1 cellular context compared by ENCODE assay signal in genomic region chr3:197736491-197737318, GRCh38.
A peak's percentile ranks its signal among the peaks of the same experiment; 100 is the strongest.
TF ChIP-seq lines count a peak whose summit lies in the region.

Gene RUBCN, minus strand, starts transcription at chr3:197736904. Its CDS starts 185 bp downstream, at chr3:197736719.

TF ChIP-seq in K562, 482 proteins besides CTCF, POLR2A, EP300 and RAD21 (continued from another document and continues in another):
- TF ChIP-seq CREB3L1 (IDR thresholded peaks at IDR 0.05; ENCODE audit: borderline replicate concordance, low read depth) = peak; percentile 50; the same call in 1 of the 2 replicates
- no peak for TF ChIP-seq CBFB (CRISPR knock-in tag; IDR thresholded peaks at IDR 0.05)
- TF ChIP-seq ZFPM2 (CRISPR knock-in tag; IDR thresholded peaks at IDR 0.05) = no peak
- TF ChIP-seq NEUROD1 (IDR thresholded peaks at IDR 0.05; ENCODE audit: borderline replicate concordance, low read depth, low read length, partially characterized antibody) = no peak
- no peak for TF ChIP-seq HEY1 (CRISPR knock-in tag; IDR thresholded peaks at IDR 0.05; ENCODE audit: borderline replicate concordance)
- TF ChIP-seq SMARCE1 (IDR thresholded peaks at IDR 0.05) = no peak
- TF ChIP-seq ZBTB1 (CRISPR knock-in tag; IDR thresholded peaks at IDR 0.05; ENCODE audit: borderline replicate concordance, low read depth) = peak; percentile 37; the same call in 1 of the 2 replicates
- TF ChIP-seq RBM34 (IDR thresholded peaks at IDR 0.05; ENCODE audit: borderline replicate concordance, insufficient read depth, low read length) = no peak
- TF ChIP-seq TAF9B (IDR thresholded peaks at IDR 0.05; ENCODE audit: partially characterized antibody) = no peak
- no peak for TF ChIP-seq KLF16 (IDR thresholded peaks at IDR 0.05)
- no peak for TF ChIP-seq FUS (optimal IDR thresholded peaks at IDR 0.05; ENCODE audit: low read depth, low read length)
- no peak for TF ChIP-seq ILF3 (IDR thresholded peaks at IDR 0.05; ENCODE audit: borderline replicate concordance)
- no peak for TF ChIP-seq IFI16 (CRISPR knock-in tag; IDR thresholded peaks at IDR 0.05)
- TF ChIP-seq CEBPZ (IDR thresholded peaks at IDR 0.05; ENCODE audit: borderline replicate concordance, low read depth, low read length) = no peak
- no peak for TF ChIP-seq RFX1 (IDR thresholded peaks at IDR 0.05)
- no peak for TF ChIP-seq ZNF551 (CRISPR knock-in tag; IDR thresholded peaks at IDR 0.05)
- peak; percentile 64; the same call in 1 of the 2 replicates for TF ChIP-seq BHLHE40 (IDR thresholded peaks at IDR 0.05; ENCODE audit: low read length)
- TF ChIP-seq XRCC4 (IDR thresholded peaks at IDR 0.05; ENCODE audit: extremely low read depth, insufficient read depth, insufficient read length) = no peak
- TF ChIP-seq, protein P1, sequence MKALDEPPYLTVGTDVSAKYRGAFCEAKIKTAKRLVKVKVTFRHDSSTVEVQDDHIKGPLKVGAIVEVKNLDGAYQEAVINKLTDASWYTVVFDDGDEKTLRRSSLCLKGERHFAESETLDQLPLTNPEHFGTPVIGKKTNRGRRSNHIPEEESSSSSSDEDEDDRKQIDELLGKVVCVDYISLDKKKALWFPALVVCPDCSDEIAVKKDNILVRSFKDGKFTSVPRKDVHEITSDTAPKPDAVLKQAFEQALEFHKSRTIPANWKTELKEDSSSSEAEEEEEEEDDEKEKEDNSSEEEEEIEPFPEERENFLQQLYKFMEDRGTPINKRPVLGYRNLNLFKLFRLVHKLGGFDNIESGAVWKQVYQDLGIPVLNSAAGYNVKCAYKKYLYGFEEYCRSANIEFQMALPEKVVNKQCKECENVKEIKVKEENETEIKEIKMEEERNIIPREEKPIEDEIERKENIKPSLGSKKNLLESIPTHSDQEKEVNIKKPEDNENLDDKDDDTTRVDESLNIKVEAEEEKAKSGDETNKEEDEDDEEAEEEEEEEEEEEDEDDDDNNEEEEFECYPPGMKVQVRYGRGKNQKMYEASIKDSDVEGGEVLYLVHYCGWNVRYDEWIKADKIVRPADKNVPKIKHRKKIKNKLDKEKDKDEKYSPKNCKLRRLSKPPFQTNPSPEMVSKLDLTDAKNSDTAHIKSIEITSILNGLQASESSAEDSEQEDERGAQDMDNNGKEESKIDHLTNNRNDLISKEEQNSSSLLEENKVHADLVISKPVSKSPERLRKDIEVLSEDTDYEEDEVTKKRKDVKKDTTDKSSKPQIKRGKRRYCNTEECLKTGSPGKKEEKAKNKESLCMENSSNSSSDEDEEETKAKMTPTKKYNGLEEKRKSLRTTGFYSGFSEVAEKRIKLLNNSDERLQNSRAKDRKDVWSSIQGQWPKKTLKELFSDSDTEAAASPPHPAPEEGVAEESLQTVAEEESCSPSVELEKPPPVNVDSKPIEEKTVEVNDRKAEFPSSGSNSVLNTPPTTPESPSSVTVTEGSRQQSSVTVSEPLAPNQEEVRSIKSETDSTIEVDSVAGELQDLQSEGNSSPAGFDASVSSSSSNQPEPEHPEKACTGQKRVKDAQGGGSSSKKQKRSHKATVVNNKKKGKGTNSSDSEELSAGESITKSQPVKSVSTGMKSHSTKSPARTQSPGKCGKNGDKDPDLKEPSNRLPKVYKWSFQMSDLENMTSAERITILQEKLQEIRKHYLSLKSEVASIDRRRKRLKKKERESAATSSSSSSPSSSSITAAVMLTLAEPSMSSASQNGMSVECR (CRISPR knock-in tag; IDR thresholded peaks at IDR 0.05) = peak; percentile 77
- peak; percentile 27; the same call in 1 of the 2 replicates for TF ChIP-seq POLR2AphosphoS5 (IDR thresholded peaks at IDR 0.05; ENCODE audit: control insufficient read depth, insufficient read depth, low read depth, low read length)
- peak; percentile 72 for TF ChIP-seq ATF7 (IDR thresholded peaks at IDR 0.05)
- TF ChIP-seq SAFB (IDR thresholded peaks at IDR 0.05; ENCODE audit: borderline replicate concordance, low read depth, low read length) = no peak; the same call in 1 of the 2 replicates
- TF ChIP-seq, protein P2, sequence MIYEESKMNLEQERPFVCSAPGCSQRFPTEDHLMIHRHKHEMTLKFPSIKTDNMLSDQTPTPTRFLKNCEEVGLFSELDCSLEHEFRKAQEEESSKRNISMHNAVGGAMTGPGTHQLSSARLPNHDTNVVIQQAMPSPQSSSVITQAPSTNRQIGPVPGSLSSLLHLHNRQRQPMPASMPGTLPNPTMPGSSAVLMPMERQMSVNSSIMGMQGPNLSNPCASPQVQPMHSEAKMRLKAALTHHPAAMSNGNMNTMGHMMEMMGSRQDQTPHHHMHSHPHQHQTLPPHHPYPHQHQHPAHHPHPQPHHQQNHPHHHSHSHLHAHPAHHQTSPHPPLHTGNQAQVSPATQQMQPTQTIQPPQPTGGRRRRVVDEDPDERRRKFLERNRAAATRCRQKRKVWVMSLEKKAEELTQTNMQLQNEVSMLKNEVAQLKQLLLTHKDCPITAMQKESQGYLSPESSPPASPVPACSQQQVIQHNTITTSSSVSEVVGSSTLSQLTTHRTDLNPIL (CRISPR knock-in tag; IDR thresholded peaks at IDR 0.05) = no peak
- no peak for TF ChIP-seq STAT5B (CRISPR knock-in tag; IDR thresholded peaks at IDR 0.05)
- TF ChIP-seq, protein P3, sequence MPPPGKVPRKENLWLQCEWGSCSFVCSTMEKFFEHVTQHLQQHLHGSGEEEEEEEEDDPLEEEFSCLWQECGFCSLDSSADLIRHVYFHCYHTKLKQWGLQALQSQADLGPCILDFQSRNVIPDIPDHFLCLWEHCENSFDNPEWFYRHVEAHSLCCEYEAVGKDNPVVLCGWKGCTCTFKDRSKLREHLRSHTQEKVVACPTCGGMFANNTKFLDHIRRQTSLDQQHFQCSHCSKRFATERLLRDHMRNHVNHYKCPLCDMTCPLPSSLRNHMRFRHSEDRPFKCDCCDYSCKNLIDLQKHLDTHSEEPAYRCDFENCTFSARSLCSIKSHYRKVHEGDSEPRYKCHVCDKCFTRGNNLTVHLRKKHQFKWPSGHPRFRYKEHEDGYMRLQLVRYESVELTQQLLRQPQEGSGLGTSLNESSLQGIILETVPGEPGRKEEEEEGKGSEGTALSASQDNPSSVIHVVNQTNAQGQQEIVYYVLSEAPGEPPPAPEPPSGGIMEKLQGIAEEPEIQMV (tag; conservative IDR thresholded peaks at IDR 0.05; ENCODE audit: low read depth) = no peak
- TF ChIP-seq, protein P4, sequence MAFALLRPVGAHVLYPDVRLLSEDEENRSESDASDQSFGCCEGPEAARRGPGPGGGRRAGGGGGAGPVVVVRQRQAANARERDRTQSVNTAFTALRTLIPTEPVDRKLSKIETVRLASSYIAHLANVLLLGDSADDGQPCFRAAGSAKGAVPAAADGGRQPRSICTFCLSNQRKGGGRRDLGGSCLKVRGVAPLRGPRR (CRISPR knock-in tag; IDR thresholded peaks at IDR 0.05) = no peak
- TF ChIP-seq RBM25 (IDR thresholded peaks at IDR 0.05; ENCODE audit: low read depth, low read length, severe bottlenecking) = peak; percentile 98
- no peak for TF ChIP-seq ZNF253 (CRISPR knock-in tag; conservative IDR thresholded peaks at IDR 0.05)
- TF ChIP-seq PTRF (tag; IDR thresholded peaks at IDR 0.05) = no peak
- TF ChIP-seq ZNF76 (CRISPR knock-in tag; IDR thresholded peaks at IDR 0.05; ENCODE audit: borderline replicate concordance) = no peak
- no peak for TF ChIP-seq TEAD2 (tag; IDR thresholded peaks at IDR 0.05)
- TF ChIP-seq U2AF2 (optimal IDR thresholded peaks at IDR 0.05; ENCODE audit: low read depth, low read length) = no peak
- TF ChIP-seq YY1 (IDR thresholded peaks at IDR 0.05; ENCODE audit: borderline replicate concordance in 1 of 3, control insufficient read depth in 1 of 3, extremely low read depth in 1 of 3, insufficient read depth in 3 of 3, insufficient read length in 1 of 3, insufficient replicate concordance in 2 of 3, low read depth in 1 of 3, low read length in 2 of 3) = peak in 1 of 3 experiments; percentile 25
- TF ChIP-seq ILK (tag; IDR thresholded peaks at IDR 0.05; ENCODE audit: borderline replicate concordance, low read depth) = no peak
- TF ChIP-seq, protein P5, sequence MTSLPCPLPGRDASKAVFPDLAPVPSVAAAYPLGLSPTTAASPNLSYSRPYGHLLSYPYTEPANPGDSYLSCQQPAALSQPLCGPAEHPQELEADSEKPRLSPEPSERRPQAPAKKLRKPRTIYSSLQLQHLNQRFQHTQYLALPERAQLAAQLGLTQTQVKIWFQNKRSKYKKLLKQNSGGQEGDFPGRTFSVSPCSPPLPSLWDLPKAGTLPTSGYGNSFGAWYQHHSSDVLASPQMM (CRISPR knock-in tag; IDR thresholded peaks at IDR 0.05) = no peak
- TF ChIP-seq RBM17 (IDR thresholded peaks at IDR 0.05; ENCODE audit: borderline replicate concordance, low read depth, low read length) = no peak
- TF ChIP-seq CBFA2T3 (IDR thresholded peaks at IDR 0.05) = no peak
- TF ChIP-seq ZNF584 (CRISPR knock-in tag; IDR thresholded peaks at IDR 0.05; ENCODE audit: low read depth) = no peak
- TF ChIP-seq MBD1 (CRISPR knock-in tag; IDR thresholded peaks at IDR 0.05) = no peak
- no peak for TF ChIP-seq BCLAF1 (IDR thresholded peaks at IDR 0.05; ENCODE audit: borderline replicate concordance in 1 of 2, control insufficient read depth in 1 of 2, low read depth in 2 of 2, low read length in 1 of 2)
- TF ChIP-seq FOXJ3 (CRISPR knock-in tag; IDR thresholded peaks at IDR 0.05) = no peak
- no peak for TF ChIP-seq HLTF (IDR thresholded peaks at IDR 0.05)
- TF ChIP-seq, protein P6, sequence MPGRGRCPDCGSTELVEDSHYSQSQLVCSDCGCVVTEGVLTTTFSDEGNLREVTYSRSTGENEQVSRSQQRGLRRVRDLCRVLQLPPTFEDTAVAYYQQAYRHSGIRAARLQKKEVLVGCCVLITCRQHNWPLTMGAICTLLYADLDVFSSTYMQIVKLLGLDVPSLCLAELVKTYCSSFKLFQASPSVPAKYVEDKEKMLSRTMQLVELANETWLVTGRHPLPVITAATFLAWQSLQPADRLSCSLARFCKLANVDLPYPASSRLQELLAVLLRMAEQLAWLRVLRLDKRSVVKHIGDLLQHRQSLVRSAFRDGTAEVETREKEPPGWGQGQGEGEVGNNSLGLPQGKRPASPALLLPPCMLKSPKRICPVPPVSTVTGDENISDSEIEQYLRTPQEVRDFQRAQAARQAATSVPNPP (IDR thresholded peaks at IDR 0.05; ENCODE audit: borderline replicate concordance, insufficient read depth, insufficient read length) = no peak
- no peak for TF ChIP-seq XRCC3 (IDR thresholded peaks at IDR 0.05)
